ENCODE assay signal across 1 cellular context in genomic region chr9:132169672-132170392, GRCh38.
A peak's percentile ranks its signal among the peaks of the same experiment; 100 is the strongest.
TF ChIP-seq lines count a peak whose summit lies in the region.

No MANE protein-coding gene starts in this region.

TF ChIP-seq in HepG2, 621 proteins besides CTCF, POLR2A, EP300 and RAD21 (continued from another document):
- TF ChIP-seq ZFP91 (CRISPR knock-in tag; IDR thresholded peaks at IDR 0.05; ENCODE audit: borderline replicate concordance): 0 out of 2 replicates have a peak, but pooled peaks have one; percentile 39
- TF ChIP-seq ZFP36L1 (CRISPR knock-in tag; IDR thresholded peaks at IDR 0.05): no peak
- 0 out of 2 replicates have a peak, but pooled peaks have one; percentile 20 for TF ChIP-seq ZNF687 (CRISPR knock-in tag; IDR thresholded peaks at IDR 0.05)
- TF ChIP-seq GABPB1 (CRISPR knock-in tag; IDR thresholded peaks at IDR 0.05): 0 out of 2 replicates have a peak, but pooled peaks have one; percentile 15
- TF ChIP-seq GATAD1 (CRISPR knock-in tag; IDR thresholded peaks at IDR 0.05): no peak
- no peak for TF ChIP-seq ZNF282 (IDR thresholded peaks at IDR 0.05; ENCODE audit: partially characterized antibody)
- TF ChIP-seq STAG1 (CRISPR knock-in tag; IDR thresholded peaks at IDR 0.05): peak; percentile 59
- TF ChIP-seq HNRNPL (IDR thresholded peaks at IDR 0.05; ENCODE audit: low read depth, low read length): peak; percentile 80
- no peak for TF ChIP-seq TBP (CRISPR knock-in tag; IDR thresholded peaks at IDR 0.05)
- no peak for TF ChIP-seq CHD4 (IDR thresholded peaks at IDR 0.05; ENCODE audit: borderline replicate concordance, low read length)
- TF ChIP-seq PAF1 (CRISPR knock-in tag; IDR thresholded peaks at IDR 0.05): no peak
- no peak for TF ChIP-seq MXD3 (CRISPR knock-in tag; IDR thresholded peaks at IDR 0.05)
- peak; percentile 13; the same call in 1 of the 2 replicates for TF ChIP-seq SMC3 (IDR thresholded peaks at IDR 0.05; ENCODE audit: low read length)
- TF ChIP-seq XRCC5 (optimal IDR thresholded peaks at IDR 0.05; ENCODE audit: low read length): peak; percentile 20
- TF ChIP-seq ZNF138 (CRISPR knock-in tag; IDR thresholded peaks at IDR 0.05; ENCODE audit: low read depth): no peak
- no peak for TF ChIP-seq NR2C2 (CRISPR knock-in tag; IDR thresholded peaks at IDR 0.05; ENCODE audit: borderline replicate concordance)
- TF ChIP-seq ZNF468 (CRISPR knock-in tag; IDR thresholded peaks at IDR 0.05): no peak
- TF ChIP-seq SETDB1 (CRISPR knock-in tag; IDR thresholded peaks at IDR 0.05; ENCODE audit: borderline replicate concordance): no peak
- TF ChIP-seq ZNF280D (CRISPR knock-in tag; IDR thresholded peaks at IDR 0.05): no peak
- no peak for TF ChIP-seq NBN (conservative IDR thresholded peaks at IDR 0.05)
- TF ChIP-seq ZNF274 (CRISPR knock-in tag; IDR thresholded peaks at IDR 0.05): no peak
- TF ChIP-seq FOXK2 (IDR thresholded peaks at IDR 0.05): no peak
- peak; percentile 59; the same call in 1 of the 2 replicates for TF ChIP-seq TFAP4 (IDR thresholded peaks at IDR 0.05; ENCODE audit: borderline replicate concordance, low read depth)
- TF ChIP-seq KDM2A (CRISPR knock-in tag; IDR thresholded peaks at IDR 0.05; ENCODE audit: borderline replicate concordance, low read depth): peak; percentile 36; the same call in 1 of the 2 replicates
- TF ChIP-seq MAF1 (CRISPR knock-in tag; IDR thresholded peaks at IDR 0.05; ENCODE audit: borderline replicate concordance): no peak
- TF ChIP-seq ZNF367 (CRISPR knock-in tag; IDR thresholded peaks at IDR 0.05; ENCODE audit: borderline replicate concordance): no peak
- no peak for TF ChIP-seq ZSCAN5A (CRISPR knock-in tag; IDR thresholded peaks at IDR 0.05; ENCODE audit: borderline replicate concordance)
TF ChIP-seq in HepG2: peak in this region for 12.
